ENCODE assay signal across 9 cellular contexts in the genomic region with DNA sequence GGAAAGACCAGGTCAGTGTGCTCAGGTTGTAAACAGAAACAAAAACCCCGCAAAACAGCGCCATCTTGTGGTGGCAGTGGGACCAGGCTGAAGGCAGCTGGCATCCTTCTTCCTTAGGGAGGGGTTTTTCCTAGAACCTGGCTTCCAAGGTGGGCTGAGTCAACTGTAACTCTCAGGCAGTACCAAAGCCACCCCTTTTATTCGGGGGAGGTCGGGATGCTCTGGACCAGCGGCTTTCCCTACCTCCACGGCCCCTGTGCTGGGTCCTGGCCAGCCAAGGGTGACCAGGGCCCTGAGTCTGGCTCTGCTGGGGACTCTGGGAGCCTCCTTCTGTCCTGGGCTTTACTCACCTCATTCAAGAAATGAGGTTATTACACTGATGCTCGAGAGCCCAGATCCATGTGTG.
DNase-seq lines count a peak whose midpoint lies in the region; ATAC-seq and TF ChIP-seq lines count a peak whose summit lies in the region.
"Had no signal": no experiment of that assay in that cellular context is flagged by ENCODE, and none has a peak within 500 bp of the region (broad histone marks: within the 10 kb centered on the region; RNA-seq: fewer than 3 reads in every experiment).

No MANE protein-coding gene starts in this region.

- H3K4me3 Mint-ChIP-seq in activated T-helper 17 cell treated with anti-CD3 and anti-CD28 coated beads, Interleukin-2, amount 50 U/mL, for 72 hours = no peak overlapping the region
- H3K4me3 Mint-ChIP-seq: activated naive CD4-positive, alpha-beta T cell treated with anti-CD3 and anti-CD28 coated beads, Interleukin-2, amount 50 U/mL, for 24 hours had no signal

- H4K8ac ChIP-seq in trophoblast cell (ENCODE audit: low read depth, low read length) = no peak overlapping the region

- H3K4me2 ChIP-seq in trophoblast cell (ENCODE audit: low read length) = no peak overlapping the region

- no peak overlapping the region for H3K4ac ChIP-seq in trophoblast cell (ENCODE audit: low read depth, low read length)

- no peak overlapping the region for H2BK120ac ChIP-seq in trophoblast cell (ENCODE audit: insufficient read depth, low read length, poor library complexity)

- DNase-seq in Caki2 (ENCODE audit: low read depth) = peak; percentile 53
- peak; percentile 99 for DNase-seq in HuH-7 (ENCODE audit: low spot score)
- DNase-seq in RPMI8226 = peak; percentile 83
- peak; percentile 14 to 54 for DNase-seq in foreskin keratinocyte
- DNase-seq in trophoblast cell = peak; percentile 58 to 86
- no peak for DNase-seq in upper lobe of right lung

- no peaks in the 10 kb centered on the region for H3K79me1 ChIP-seq in trophoblast cell (ENCODE audit: low read length)

- ATAC-seq in activated T-helper 17 cell treated with anti-CD3 and anti-CD28 coated beads, Interleukin-2, amount 50 U/mL, for 72 hours (replicated peaks) = peak; percentile 60
- peak; percentile 61 for ATAC-seq in foreskin keratinocyte
- peak; percentile 70 for ATAC-seq in upper lobe of right lung
- ATAC-seq in HG03097 (IDR thresholded peaks at IDR 0.05; ENCODE audit: low FRiP score, unreplicated experiment) = no peak

- H3K27ac ChIP-seq in foreskin keratinocyte (no peak overlapping the region), trophoblast cell (ENCODE audit: low read depth, low read length) (no peak overlapping the region), upper lobe of right lung (no peak overlapping the region)

- no peak overlapping the region for H2BK5ac ChIP-seq in trophoblast cell (ENCODE audit: low read depth, low read length, poor library complexity)

- H3K27ac Mint-ChIP-seq in activated T-helper 17 cell treated with anti-CD3 and anti-CD28 coated beads, Interleukin-2, amount 50 U/mL, for 72 hours = no peak overlapping the region
- H3K27ac Mint-ChIP-seq: activated naive CD4-positive, alpha-beta T cell treated with anti-CD3 and anti-CD28 coated beads, Interleukin-2, amount 50 U/mL, for 24 hours had no signal

- no peak overlapping the region for H2AK5ac ChIP-seq in trophoblast cell (ENCODE audit: low read length)

- H2BK12ac ChIP-seq in trophoblast cell (ENCODE audit: low read length) = no peak overlapping the region

- no peak overlapping the region for H4K91ac ChIP-seq in trophoblast cell (ENCODE audit: low read depth, low read length)

- no peaks in the 10 kb centered on the region for H3K4me1 ChIP-seq in foreskin keratinocyte
- H3K4me1 ChIP-seq in trophoblast cell (ENCODE audit: control insufficient read depth in 1 of 2, insufficient read depth in 2 of 2, low read length in 2 of 2) = no peaks in the 10 kb centered on the region
- H3K4me1 ChIP-seq in upper lobe of right lung = peaks cover 7% of the 10 kb centered on the region

- H3K79me2 ChIP-seq in trophoblast cell (ENCODE audit: control insufficient read depth, insufficient read depth, low read length, poor library complexity) = no peaks in the 10 kb centered on the region

- peaks cover 2% of the 10 kb centered on the region for H3K9me3 ChIP-seq in trophoblast cell (ENCODE audit: insufficient read depth, low read depth, low read length)
- no peaks in the 10 kb centered on the region for H3K9me3 ChIP-seq in upper lobe of right lung

- H3K9me3 Mint-ChIP-seq in activated T-helper 17 cell treated with anti-CD3 and anti-CD28 coated beads, Interleukin-2, amount 50 U/mL, for 72 hours = no peaks in the 10 kb centered on the region
- H3K9me3 Mint-ChIP-seq: activated naive CD4-positive, alpha-beta T cell treated with anti-CD3 and anti-CD28 coated beads, Interleukin-2, amount 50 U/mL, for 24 hours had no signal

- H3K23ac ChIP-seq in trophoblast cell (ENCODE audit: low read length) = no peak overlapping the region

- H3K27me3 Mint-ChIP-seq in activated T-helper 17 cell treated with anti-CD3 and anti-CD28 coated beads, Interleukin-2, amount 50 U/mL, for 72 hours = peaks cover 19% of the 10 kb centered on the region

- TF ChIP-seq CTCF in foreskin keratinocyte (conservative IDR thresholded peaks at IDR 0.05) = peak; percentile 92
- TF ChIP-seq CTCF in upper lobe of right lung (IDR thresholded peaks at IDR 0.05) = peak; percentile 87

- in situ Hi-C loops in Caki2 (cut with HindIII; ENCODE audit: low pct_unique_long_range_greater_than_20kb, low sequenced_read_pairs) = no loop called here

- H3K27me3 ChIP-seq in foreskin keratinocyte (peaks cover 43% of the 10 kb centered on the region), trophoblast cell (ENCODE audit: insufficient read depth, low read length) (peaks cover 7% of the 10 kb centered on the region), upper lobe of right lung (peaks cover 32% of the 10 kb centered on the region)

- no peaks in the 10 kb centered on the region for H3K36me3 ChIP-seq in trophoblast cell (ENCODE audit: control insufficient read depth in 1 of 2, insufficient read depth in 2 of 2, low read length in 2 of 2)
- H3K36me3 ChIP-seq in upper lobe of right lung = no peaks in the 10 kb centered on the region

- H3K9ac ChIP-seq in trophoblast cell (ENCODE audit: low read length) = no peak overlapping the region

- H2AFZ ChIP-seq in trophoblast cell (ENCODE audit: insufficient read depth, low read length, poor library complexity) = no peak overlapping the region

- H3K18ac ChIP-seq in trophoblast cell (ENCODE audit: low read length) = no peak overlapping the region

- intact Hi-C loops in upper lobe of right lung (cut with DNase I) = loop anchor here (10.0 kb wide), 1 partner anchor 204 kb away; no protein-coding TSS in a partner anchor

- H3K36me3 Mint-ChIP-seq in activated T-helper 17 cell treated with anti-CD3 and anti-CD28 coated beads, Interleukin-2, amount 50 U/mL, for 72 hours (ENCODE audit: low read depth) = no peaks in the 10 kb centered on the region
- H3K36me3 Mint-ChIP-seq: activated naive CD4-positive, alpha-beta T cell treated with anti-CD3 and anti-CD28 coated beads, Interleukin-2, amount 50 U/mL, for 24 hours had no signal

- no peak overlapping the region for H3K4me3 ChIP-seq in trophoblast cell (ENCODE audit: low read depth, low read length)
- H3K4me3 ChIP-seq in upper lobe of right lung = no peak overlapping the region

- no peak overlapping the region for H3K14ac ChIP-seq in trophoblast cell (ENCODE audit: low read length)

- no peak overlapping the region for H4K12ac ChIP-seq in trophoblast cell (ENCODE audit: low read depth, low read length)

- no peaks in the 10 kb centered on the region for H3K4me1 Mint-ChIP-seq in activated T-helper 17 cell treated with anti-CD3 and anti-CD28 coated beads, Interleukin-2, amount 50 U/mL, for 72 hours
- H3K4me1 Mint-ChIP-seq: activated naive CD4-positive, alpha-beta T cell treated with anti-CD3 and anti-CD28 coated beads, Interleukin-2, amount 50 U/mL, for 24 hours had no signal

- no CpG with 5 or more reads among the region's 7 CpGs for WGBS in trophoblast cell (ENCODE audit: extremely low coverage, insufficient coverage, insufficient read length)
